Comparison of ENCODE assay signal across 11 cellular contexts in the genomic region with DNA sequence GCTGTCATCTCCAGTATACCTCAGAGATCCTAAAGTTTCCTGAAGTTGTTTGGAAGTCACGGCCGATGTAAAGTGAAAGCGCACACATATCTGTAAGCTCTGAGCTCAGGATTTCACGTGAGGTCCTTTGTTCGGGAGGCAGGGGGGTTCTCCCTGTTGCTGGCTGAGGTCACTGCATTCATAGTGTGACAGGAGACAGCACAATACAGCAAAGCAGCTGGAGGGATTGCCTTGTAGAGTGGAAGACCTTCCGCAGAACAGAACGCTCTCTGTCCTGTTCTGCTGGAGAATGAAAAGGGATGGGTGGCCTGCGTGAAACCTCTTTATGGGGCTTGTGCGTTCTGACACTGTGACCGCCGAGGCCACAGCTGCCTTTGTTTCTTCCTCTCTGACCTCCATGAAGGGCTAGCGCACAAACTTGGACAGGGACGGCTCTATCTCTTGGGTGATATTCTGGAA. TPM values are rescaled to one million over a fixed set of nuclear protein-coding genes. Genes with fewer than 3 reads are reported as not detected.
A peak's percentile ranks its signal among the peaks of the same experiment; 100 is the strongest.
DNase-seq lines count a peak whose midpoint lies in the region; ATAC-seq and TF ChIP-seq lines count a peak whose summit lies in the region.
"Had no signal": no experiment of that assay in that cellular context is flagged by ENCODE, and none has a peak within 500 bp of the region (broad histone marks: within the 10 kb centered on the region; RNA-seq: fewer than 3 reads in every experiment).

No MANE protein-coding gene starts in this region.

- CTCF ChIA-PET in Calu3 (lab: Charles Lee) (interaction anchor here (0.6 kb wide), 1 partner anchor 57 kb away, joined by 4 read pairs; no protein-coding TSS in a partner anchor), activated B cell treated with CpG ODN at 0.5 μM for 24 hours (lab: Charles Lee) (interaction anchor here (0.6 to 4.2 kb wide), 9 partner anchors 9 to 89 kb away, joined by 3 to 28 read pairs (median 6); no protein-coding TSS in a partner anchor)

- H3K4me3 Mint-ChIP-seq in Calu3 (ENCODE audit: low read depth, unreplicated experiment) (peak overlapping the region; percentile 37), activated B cell treated with CpG ODN at 0.5 μM for 24 hours (peak overlapping the region; percentile 74)

- no peak for TF ChIP-seq EP300 in gastroesophageal sphincter (IDR thresholded peaks at IDR 0.05)

- peak overlapping the region; percentile 97 for H3K27ac Mint-ChIP-seq in Calu3 (ENCODE audit: unreplicated experiment)
- peak overlapping the region; percentile 97 for H3K27ac Mint-ChIP-seq in activated B cell treated with CpG ODN at 0.5 μM for 24 hours

- H3K4me1 ChIP-seq in gastroesophageal sphincter (peaks cover 0 to 36% (median 5%) of the 10 kb centered on the region in 3 donors), psoas muscle (peaks cover 10% of the 10 kb centered on the region)

- H3K27me3 ChIP-seq in gastroesophageal sphincter (no peaks in the 10 kb centered on the region), psoas muscle (ENCODE audit: insufficient read depth in 3 of 3, low read length in 2 of 3) (no peaks in the 10 kb centered on the region)

- H3K36me3 Mint-ChIP-seq in Calu3 (ENCODE audit: insufficient read depth, unreplicated experiment) (peaks cover 26% of the 10 kb centered on the region), activated B cell treated with CpG ODN at 0.5 μM for 24 hours (ENCODE audit: low read depth) (peaks cover 4% of the 10 kb centered on the region)

- peak overlapping the region in 3 of 4 donors; percentile 62 to 69 (median 63) for H3K27ac ChIP-seq in gastroesophageal sphincter
- peak overlapping the region; percentile 75 for H3K27ac ChIP-seq in psoas muscle

- POLR2A ChIA-PET in activated B cell treated with CpG ODN at 0.5 μM for 24 hours (lab: Charles Lee) = interaction anchor here (1.0 to 7.0 kb wide), 8 partner anchors 7 to 135 kb away, joined by 7 to 139 read pairs (median 48); partner anchors contain the start of genes SERPINB1 and SERPINB9

- no TSS peak for BruUV-seq in Calu3 (replicated peaks; lab: Mats Ljungman, UMichigan)

- H3K9me3 Mint-ChIP-seq in Calu3 (ENCODE audit: low read depth, unreplicated experiment) (no peaks in the 10 kb centered on the region), activated B cell treated with CpG ODN at 0.5 μM for 24 hours (no peaks in the 10 kb centered on the region)

- H3K27me3 Mint-ChIP-seq in Calu3 (ENCODE audit: unreplicated experiment) (no peaks in the 10 kb centered on the region), activated B cell treated with CpG ODN at 0.5 μM for 24 hours (no peaks in the 10 kb centered on the region)

- no peak for TF ChIP-seq CTCF in Calu3 (IDR thresholded peaks at IDR 0.05; ENCODE audit: unreplicated experiment)
- no peak for TF ChIP-seq CTCF in activated B cell treated with CpG ODN at 0.5 μM for 24 hours (IDR thresholded peaks at IDR 0.05)
- no peak for TF ChIP-seq CTCF in gastroesophageal sphincter (IDR thresholded peaks at IDR 0.05)
- no peak for TF ChIP-seq CTCF in psoas muscle (IDR thresholded peaks at IDR 0.05)

- in situ Hi-C loops in G401 (cut with HindIII; ENCODE audit: low sequenced_read_pairs) = no loop called here

- intact Hi-C loops in Calu3 (cut with micrococcal nuclease; ENCODE audit: unreplicated experiment) = loop anchor here (2.0 kb wide), 1 partner anchor 56 kb away; no protein-coding TSS in a partner anchor
- intact Hi-C loops in activated B cell treated with CpG ODN at 0.5 μM for 24 hours (cut with micrococcal nuclease) = loop anchor here (2.0 kb wide), 1 partner anchor 134 kb away; no protein-coding TSS in a partner anchor
- intact Hi-C loops in psoas muscle (cut with DNase I) = no loop called here

- ATAC-seq in activated B cell treated with CpG ODN at 0.5 μM for 24 hours (ENCODE audit: low read depth) (no peak), gastroesophageal sphincter (no peak), psoas muscle (peak in 1 of 4 donors; percentile 20), HG02763 (IDR thresholded peaks at IDR 0.05; ENCODE audit: unreplicated experiment) (no peak)

- no peaks in the 10 kb centered on the region for H3K9me3 ChIP-seq in gastroesophageal sphincter
- no peaks in the 10 kb centered on the region for H3K9me3 ChIP-seq in psoas muscle

- no peak for TF ChIP-seq POLR2A in gastroesophageal sphincter (IDR thresholded peaks at IDR 0.05)

- DNase-seq in Calu3 (no peak), activated B cell treated with CpG ODN at 0.5 μM for 24 hours (no peak), psoas muscle (no peak), G401 (ENCODE audit: low spot score) (no peak), activated gamma-delta T cell (lab: John Stamatoyannopoulos, UW) (no peak), NCI-H2029 (lab: John Stamatoyannopoulos, UW) (no peak)
- DNase-seq: activated effector memory CD4-positive, alpha-beta T cell treated with Interleukin-2 at 50 U/mL for 16 hours; islet precursor cell; NCI-H2171 treated with DMSO at 0.1 percent for 48 hours had no signal

- H3K36me3 ChIP-seq in gastroesophageal sphincter = no peaks in the 10 kb centered on the region
- no peaks in the 10 kb centered on the region for H3K36me3 ChIP-seq in psoas muscle (ENCODE audit: insufficient read depth in 1 of 2, low read depth in 1 of 2)

- 60 to 61% methylated on average over 1 to 12 of the region's 13 CpGs for WGBS in gastroesophageal sphincter (ENCODE audit: low coverage in 1 of 2), 2 donors
- WGBS in psoas muscle, 3 donors = 34 to 59% (median 39%) methylated on average over 13 of the region's 13 CpGs

- H3K4me3 ChIP-seq in gastroesophageal sphincter (peak overlapping the region in 1 of 2 donors; percentile 1), psoas muscle (peak overlapping the region; percentile 62)

- H3K4me1 Mint-ChIP-seq in Calu3 (ENCODE audit: low read depth, unreplicated experiment) (peaks cover 59% of the 10 kb centered on the region), activated B cell treated with CpG ODN at 0.5 μM for 24 hours (peaks cover 86% of the 10 kb centered on the region)

RNA-seq across cellular contexts. Expression of gene SERPINB1, which starts 13.4 kb away (rescaled TPM):
- total RNA-seq in Calu3 (2022) (56.3 and 78.5 TPM in 2 replicates), activated B cell treated with CpG ODN at 0.5 μM for 24 hours (59.9 and 60.5 TPM in 2 replicates), gastroesophageal sphincter (10 to 100 TPM; 24.8 to 79.0 (median 45.4) TPM), psoas muscle (10 to 100 TPM; 10.2 to 62.0 (median 52.2) TPM)
- polyA plus RNA-seq in psoas muscle = 100 to 1,000 TPM in 1 of 3 donors, 10 to 100 TPM in 2; 28.1 to 131 (median 33.4) TPM
- 0.06 TPM in 1 of 2 replicates, not detected in the other for total RNA-seq in G401 (2014; rRNA removed; shearing (Covaris generic))

RNA-seq across cellular contexts. Expression of gene SERPINB9, which starts 48.0 kb away (rescaled TPM):
- total RNA-seq in Calu3 (2022) = 17.2 and 22.9 TPM in 2 replicates
- 142 and 149 TPM in 2 replicates for total RNA-seq in activated B cell treated with CpG ODN at 0.5 μM for 24 hours
- total RNA-seq in gastroesophageal sphincter = 10 to 100 TPM in 1 of 4 donors, 1 to 10 TPM in 3; 5.9 to 16.6 (median 8.0) TPM
- total RNA-seq in psoas muscle = 1 to 10 TPM; 1.9 to 3.1 (median 2.2) TPM
- polyA plus RNA-seq in psoas muscle = 1 to 10 TPM in 2 of 3 donors, under 1 TPM in 1; 0.74 to 1.1 (median 1.0) TPM
- 18.6 and 26.5 TPM in 2 replicates for total RNA-seq in G401 (2014; rRNA removed; shearing (Covaris generic))

Comparison
In these comparisons a context has a peak if more than half of its experiments do, and no peak if none do; other contexts are left out.
1. RNA of gene SERPINB1, which starts 13.4 kb away (total RNA-seq): 24.8 to 79.0 TPM in gastroesophageal sphincter, 10.2 to 62.0 TPM in psoas muscle, 59.9 to 60.5 TPM in activated B cell treated with CpG ODN at 0.5 μM for 24 hours and 56.3 to 78.5 TPM in Calu3; 0.06 TPM in G401; every median in the first group is over 10 times any median in the second.
2. intact Hi-C loops: an anchor here in Calu3 (2.0 kb wide) and activated B cell treated with CpG ODN at 0.5 μM for 24 hours (2.0 kb wide); none called in psoas muscle.